8 cellular contexts compared by ENCODE assay signal in the genomic region with DNA sequence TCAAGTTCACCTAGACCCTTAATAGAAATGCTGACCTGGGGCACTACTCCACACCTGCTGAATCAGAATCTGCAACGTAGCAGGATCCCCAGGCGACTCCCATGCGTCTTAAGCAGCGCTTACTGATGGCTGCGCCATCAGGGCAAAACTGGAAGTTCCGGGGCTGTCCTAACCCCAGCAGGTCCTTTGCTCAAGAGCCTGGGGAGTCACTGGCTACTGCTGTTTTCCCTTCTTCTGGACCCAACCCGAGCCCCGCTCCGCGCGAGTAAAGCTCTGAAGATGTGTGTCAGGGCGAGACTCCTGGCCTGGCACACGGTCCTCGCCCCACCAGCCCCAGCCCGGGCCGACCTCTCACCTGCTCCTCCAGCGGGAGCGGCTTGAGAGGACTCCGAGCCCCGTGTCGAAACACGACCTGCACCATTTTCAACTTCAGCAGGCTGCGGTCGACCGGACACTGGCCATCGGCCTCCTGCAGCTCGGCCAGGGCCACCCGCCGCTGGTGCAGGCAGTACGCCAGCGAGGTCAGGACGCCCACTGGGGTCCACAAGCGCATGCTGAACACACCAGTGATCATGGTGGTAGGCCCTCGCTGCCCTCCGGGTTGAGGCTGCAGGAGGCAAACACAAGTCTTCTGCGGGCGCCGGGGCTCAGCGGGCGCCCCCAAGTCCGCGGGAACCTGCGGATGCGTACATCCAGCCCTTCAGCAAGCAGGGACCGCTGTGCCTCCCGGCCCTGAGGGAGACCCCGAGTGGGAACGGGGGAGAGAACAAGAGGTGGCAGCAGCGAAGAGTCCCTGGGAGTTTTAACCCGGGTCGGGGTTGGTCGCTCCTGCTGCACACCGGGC. TPM values are rescaled to one million over a fixed set of nuclear protein-coding genes. Genes with fewer than 3 reads are reported as not detected.
DNase-seq lines count a peak whose midpoint lies in the region; ATAC-seq and TF ChIP-seq lines count a peak whose summit lies in the region.

No MANE protein-coding gene starts in this region.

- H3K9me3 Mint-ChIP-seq in CD8-positive, alpha-beta memory T cell, result peaks cover 0 to under 1% (median 0%) of the 10 kb centered on the region in 5 donors
- no peaks in the 10 kb centered on the region for H3K9me3 Mint-ChIP-seq in activated naive CD4-positive, alpha-beta T cell treated with anti-CD3 and anti-CD28 coated beads, Interleukin-2, amount 50 U/mL, for 24 hours

- peak in 4 of 5 donors; percentile 11 to 60 (median 28) for DNase-seq in CD8-positive, alpha-beta memory T cell
- peak; percentile 97 for DNase-seq in RPMI8226
- peak; percentile 56 for DNase-seq in Right ventricle myocardium superior
- peak; percentile 34 to 67 (median 64) for DNase-seq in ovary
- peak; percentile 62 to 84 for DNase-seq in aorta

- peaks cover 0 to 10% of the 10 kb centered on the region in 2 donors for H3K27me3 Mint-ChIP-seq in CD8-positive, alpha-beta memory T cell
- no peaks in the 10 kb centered on the region for H3K27me3 Mint-ChIP-seq in activated naive CD4-positive, alpha-beta T cell treated with anti-CD3 and anti-CD28 coated beads, Interleukin-2, amount 50 U/mL, for 24 hours

- CTCF ChIA-PET in CD8-positive, alpha-beta memory T cell (lab: Charles Lee), result interaction anchor here (0.9 to 1.7 kb wide), 5 partner anchors 10 to 223 kb away, joined by 3 to 10 read pairs (median 4); no protein-coding TSS in a partner anchor

- H3K27me3 ChIP-seq in CD8-positive, alpha-beta memory T cell (ENCODE audit: insufficient read depth, low read length, poor library complexity, severe bottlenecking), result no peaks in the 10 kb centered on the region
- H3K27me3 ChIP-seq in ovary (no peaks in the 10 kb centered on the region), aorta (ENCODE audit: control insufficient read depth in 1 of 2, insufficient read depth in 2 of 2, low read length in 1 of 2) (no peaks in the 10 kb centered on the region)

- H3K4me3 Mint-ChIP-seq in CD8-positive, alpha-beta memory T cell, result peak overlapping the region; percentile 94 to 98 (median 98)
- peak overlapping the region; percentile 97 for H3K4me3 Mint-ChIP-seq in activated naive CD4-positive, alpha-beta T cell treated with anti-CD3 and anti-CD28 coated beads, Interleukin-2, amount 50 U/mL, for 24 hours

- peaks cover 0 to 9% (median 0%) of the 10 kb centered on the region in 3 donors for H3K36me3 Mint-ChIP-seq in CD8-positive, alpha-beta memory T cell
- no peaks in the 10 kb centered on the region for H3K36me3 Mint-ChIP-seq in activated naive CD4-positive, alpha-beta T cell treated with anti-CD3 and anti-CD28 coated beads, Interleukin-2, amount 50 U/mL, for 24 hours

- peaks cover 15 to 32% (median 23%) of the 10 kb centered on the region in 3 donors for H3K4me1 Mint-ChIP-seq in CD8-positive, alpha-beta memory T cell
- peaks cover 25% of the 10 kb centered on the region for H3K4me1 Mint-ChIP-seq in activated naive CD4-positive, alpha-beta T cell treated with anti-CD3 and anti-CD28 coated beads, Interleukin-2, amount 50 U/mL, for 24 hours

- peak overlapping the region; percentile 60 to 96 (median 91) for H3K27ac Mint-ChIP-seq in CD8-positive, alpha-beta memory T cell
- H3K27ac Mint-ChIP-seq in activated naive CD4-positive, alpha-beta T cell treated with anti-CD3 and anti-CD28 coated beads, Interleukin-2, amount 50 U/mL, for 24 hours, result peak overlapping the region; percentile 83

- intact Hi-C loops in Right ventricle myocardium superior (cut with DNase I) (no loop called here), ovary (cut with DNase I) (no loop called here), aorta (cut with DNase I) (no loop called here)

- ATAC-seq in GM19372 (IDR thresholded peaks at IDR 0.05; ENCODE audit: low read depth, unreplicated experiment), result peak; percentile 35
- ATAC-seq in HG03460 (IDR thresholded peaks at IDR 0.05; ENCODE audit: unreplicated experiment), result peak; percentile 39
- peak; percentile 60 for ATAC-seq in Right ventricle myocardium superior (ENCODE audit: poor library complexity)
- peak; percentile 77 for ATAC-seq in aorta (ENCODE audit: low FRiP score)

- no peak for TF ChIP-seq POLR2A in ovary (IDR thresholded peaks at IDR 0.05)

- TF ChIP-seq EP300 in ovary (IDR thresholded peaks at IDR 0.05), result no peak

- H3K27ac ChIP-seq in CD8-positive, alpha-beta memory T cell (ENCODE audit: low read depth, low read length), result peak overlapping the region; percentile 49
- H3K27ac ChIP-seq in ovary (peak overlapping the region in 1 of 2 donors; percentile 71), aorta (ENCODE audit: low read depth in 1 of 2, low read length in 2 of 2) (peak overlapping the region in 1 of 2 donors; percentile 76)

- POLR2A ChIA-PET in CD8-positive, alpha-beta memory T cell (lab: Charles Lee), result interaction anchor here (0.9 to 1.2 kb wide), 2 partner anchors 70 to 129 kb away, joined by 4 read pairs; partner anchors contain the start of gene BCL9

- peak overlapping the region; percentile 94 for H3K4me3 ChIP-seq in CD8-positive, alpha-beta memory T cell (ENCODE audit: low read length)
- H3K4me3 ChIP-seq in ovary, result peak overlapping the region; percentile 79
- peak overlapping the region; percentile 75 to 97 for H3K4me3 ChIP-seq in aorta (ENCODE audit: low read length in 2 of 2)

- H3K9me3 ChIP-seq in CD8-positive, alpha-beta memory T cell (ENCODE audit: low read length), result no peaks in the 10 kb centered on the region
- H3K9me3 ChIP-seq in ovary, result no peaks in the 10 kb centered on the region
- H3K9me3 ChIP-seq in aorta (ENCODE audit: control insufficient read depth, low read length), result no peaks in the 10 kb centered on the region

- peaks cover 15% of the 10 kb centered on the region for H3K4me1 ChIP-seq in CD8-positive, alpha-beta memory T cell (ENCODE audit: insufficient read depth, low read length)
- H3K4me1 ChIP-seq in ovary (ENCODE audit: insufficient read depth) (peaks cover 1% of the 10 kb centered on the region), aorta (ENCODE audit: control insufficient read depth in 1 of 2, insufficient read depth in 2 of 2, low read length in 2 of 2) (no peaks in the 10 kb centered on the region)

- no peaks in the 10 kb centered on the region for H3K36me3 ChIP-seq in CD8-positive, alpha-beta memory T cell (ENCODE audit: insufficient read depth, low read length)
- H3K36me3 ChIP-seq in ovary (no peaks in the 10 kb centered on the region), aorta (ENCODE audit: control insufficient read depth in 1 of 2, insufficient read depth in 2 of 2, low read length in 1 of 2) (no peaks in the 10 kb centered on the region)

- WGBS in ovary, 3 donors, result 1% methylated on average over 52 to 53 of the region's 53 CpGs
- 0% methylated on average over 52 to 53 of the region's 53 CpGs for WGBS in aorta, 2 donors

- TF ChIP-seq CTCF in ovary (IDR thresholded peaks at IDR 0.05), result no peak

RNA-seq across cellular contexts. Expression of gene ACP6, which starts 0.6 kb away (rescaled TPM):
- 1 to 10 TPM; 5.2 to 7.5 TPM for total RNA-seq in CD8-positive, alpha-beta memory T cell
- 14.7 TPM for polyA plus RNA-seq in CD8-positive, alpha-beta memory T cell
- 9.1 TPM for total RNA-seq in Right ventricle myocardium superior
- total RNA-seq in ovary, result 10 to 100 TPM; 14.5 to 23.8 (median 17.8) TPM
- 10 to 100 TPM in 1 of 2 donors, 1 to 10 TPM in 1; 8.0 to 28.1 TPM for polyA plus RNA-seq in ovary
- total RNA-seq in aorta, result 10 to 100 TPM; 13.4 to 15.6 TPM
- polyA plus RNA-seq in aorta, result 10 to 100 TPM in 1 of 2 donors, 1 to 10 TPM in 1; 5.9 to 24.0 TPM

Comparison
In these comparisons a context has a peak if more than half of its experiments do, and no peak if none do; other contexts are left out.
1. DNase-seq: peak in every context shown above with its lines; median percentile 97 in RPMI8226; 73 in aorta; 64 in ovary; 56 in Right ventricle myocardium superior; 28 in CD8-positive, alpha-beta memory T cell.